Comparison of ENCODE assay signal across 12 cellular contexts in the genomic region with DNA sequence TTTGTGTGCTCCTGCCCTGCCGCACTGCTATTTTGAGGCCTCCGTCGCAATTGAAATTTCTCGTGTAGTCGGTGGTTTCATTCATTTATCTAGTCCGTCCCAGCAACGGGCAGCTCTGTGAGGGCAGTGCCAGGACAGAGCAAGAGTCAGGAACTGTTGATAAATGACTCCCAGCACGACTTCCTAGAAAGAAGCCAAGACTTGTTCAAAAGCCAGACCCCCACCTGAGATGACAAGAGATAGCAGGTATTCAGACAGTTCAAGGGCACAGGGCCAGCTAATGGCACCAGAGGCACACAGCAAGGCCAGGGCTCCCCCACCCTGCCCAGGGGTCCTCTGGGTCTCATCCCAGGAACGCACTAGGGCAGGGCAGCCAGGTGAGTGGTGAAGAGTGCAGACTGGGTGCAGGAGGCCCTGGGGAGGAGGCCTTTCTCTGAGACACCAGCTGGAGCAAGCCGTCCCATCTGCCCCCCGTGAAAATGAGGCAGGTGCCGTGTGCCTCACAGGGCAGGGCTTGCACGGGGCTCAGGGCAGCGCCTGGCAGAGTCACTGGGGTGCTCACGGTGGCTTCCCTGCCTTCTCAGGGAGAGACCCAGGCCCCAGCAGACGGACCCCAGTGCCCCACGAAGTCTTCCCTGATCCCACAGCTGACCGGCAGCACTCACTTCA. TPM values are rescaled to one million over a fixed set of nuclear protein-coding genes. Genes with fewer than 3 reads are reported as not detected.
DNase-seq lines count a peak whose midpoint lies in the region; ATAC-seq, FAIRE-seq and TF ChIP-seq lines count a peak whose summit lies in the region.
"Had no signal": no experiment of that assay in that cellular context is flagged by ENCODE, and none has a peak within 500 bp of the region (broad histone marks: within the 10 kb centered on the region; RNA-seq: fewer than 3 reads in every experiment).

No MANE protein-coding gene starts in this region.

- H3K9me3 Mint-ChIP-seq in naive thymus-derived CD8-positive, alpha-beta T cell = no peaks in the 10 kb centered on the region

- CTCF ChIA-PET in K562 (lab: Yijun Ruan, JAX; ENCODE audit: low intra/inter-chr PET ratio) = no interaction called here

- peak overlapping the region; percentile 76 to 97 (median 94); a peak in 20 of 22 replicates for H3K27ac ChIP-seq in BLaER1 treated with 17β-estradiol and CSF1 and Interleukin-3, amounts not matched to agents 10 nM and 100 nM
- H3K27ac ChIP-seq in DND-41 (ENCODE audit: low read length) = peak overlapping the region; percentile 98; the same call in 1 of the 2 replicates
- H3K27ac ChIP-seq in K562 (ENCODE audit: extremely low read depth, low read depth, low read length) = no peak overlapping the region
- H3K27ac ChIP-seq: prostate gland, thoracic aorta had no signal

- intact Hi-C loops in K562 (cut with micrococcal nuclease) = no loop called here

- peaks cover 7 to 14% (median 12%) of the 10 kb centered on the region in 11 experiments; a peak in 19 of 22 replicates for H3K9me3 ChIP-seq in BLaER1 treated with 17β-estradiol and CSF1 and Interleukin-3, amounts not matched to agents 10 nM and 100 nM (replicated peaks in 1 of 11)
- no peaks in the 10 kb centered on the region for H3K9me3 ChIP-seq in DND-41 (ENCODE audit: insufficient read depth, low read length, severe bottlenecking)
- H3K9me3 ChIP-seq in K562 (replicated peaks; ENCODE audit: control insufficient read depth, insufficient read depth, low read depth, low read length) = peaks cover 3% of the 10 kb centered on the region; the same call in 1 of the 2 replicates
- H3K9me3 ChIP-seq: prostate gland, thoracic aorta had no signal

- H4K20me1 ChIP-seq in BLaER1 treated with 17β-estradiol and CSF1 and Interleukin-3, amounts not matched to agents 10 nM and 100 nM = 0 out of 22 replicates have a peak, but pooled peaks cover 0 to 6% (median 0%) of the 10 kb centered on the region in 11 experiments
- H4K20me1 ChIP-seq in DND-41 (ENCODE audit: insufficient read depth, low read length) (no peaks in the 10 kb centered on the region), K562 (replicated peaks; ENCODE audit: control insufficient read depth, insufficient read depth, low read length) (no peaks in the 10 kb centered on the region)

- in situ Hi-C loops in K562 (cut with MboI) = no loop called here

- H3K27me3 ChIP-seq in BLaER1 treated with 17β-estradiol and CSF1 and Interleukin-3, amounts not matched to agents 10 nM and 100 nM = no peaks in the 10 kb centered on the region
- H3K27me3 ChIP-seq in DND-41 (ENCODE audit: insufficient read depth, low read length, poor library complexity) (no peaks in the 10 kb centered on the region), K562 (ENCODE audit: control insufficient read depth in 2 of 2, insufficient read depth in 2 of 2, low read length in 2 of 2) (peaks cover 0 to 13% of the 10 kb centered on the region in 2 experiments; a peak in 2 of 5 replicates)

- peak overlapping the region in 9 of 10 donors; percentile 26 to 91 (median 52) for H3K4me3 Mint-ChIP-seq in naive thymus-derived CD8-positive, alpha-beta T cell

- peaks cover 3% of the 10 kb centered on the region for H3K9me1 ChIP-seq in K562 (ENCODE audit: control insufficient read depth, insufficient read depth, low read length)

- TF ChIP-seq RAD21 in K562 (CRISPR knock-in tag; conservative IDR thresholded peaks at IDR 0.05 in 1 of 2, IDR thresholded peaks at IDR 0.05 in 1 of 2) = no peak

- H3K9ac ChIP-seq in BLaER1 treated with 17β-estradiol and CSF1 and Interleukin-3, amounts not matched to agents 10 nM and 100 nM = peak overlapping the region; percentile 68 to 89 (median 84); a peak in 21 of 22 replicates
- H3K9ac ChIP-seq in DND-41 (ENCODE audit: low read depth, low read length) (no peak overlapping the region), K562 (ENCODE audit: insufficient read depth in 1 of 2, low read depth in 2 of 2, low read length in 2 of 2) (peak overlapping the region in 1 of 2 experiments; percentile 72; a peak in 2 of 4 replicates)

- POLR2A ChIA-PET in K562 (lab: Yijun Ruan, JAX) = interaction anchor here (0.7 to 6.1 kb wide), 8 partner anchors 9 to 162 kb away, joined by 3 to 50 read pairs (median 4); no protein-coding TSS in a partner anchor
- POLR2A ChIA-PET in naive thymus-derived CD8-positive, alpha-beta T cell (lab: Charles Lee) = interaction anchor here (0.7 to 6.7 kb wide), 7 partner anchors 10 to 231 kb away, joined by 3 to 136 read pairs (median 14); a partner anchor contains a TSS

- H3K36me3 ChIP-seq in BLaER1 treated with 17β-estradiol and CSF1 and Interleukin-3, amounts not matched to agents 10 nM and 100 nM = peaks cover 8 to 33% (median 15%) of the 10 kb centered on the region in 11 experiments; a peak in 21 of 22 replicates
- H3K36me3 ChIP-seq in DND-41 (ENCODE audit: insufficient read depth, low read length) (peaks cover 12% of the 10 kb centered on the region; the same call in 1 of the 2 replicates), K562 (ENCODE audit: control insufficient read depth, insufficient read depth, low read length) (peaks cover 10% of the 10 kb centered on the region; the same call in 1 of the 3 replicates)
- H3K36me3 ChIP-seq: prostate gland, thoracic aorta had no signal

- DNase-seq in DND-41 (no peak), K562 (ENCODE audit: extremely low read depth in 1 of 4, low spot score in 3 of 4) (no peak)
- DNase-seq in naive thymus-derived CD8-positive, alpha-beta T cell = no peak
- no peak for DNase-seq in activated CD4-positive, CD25-positive, alpha-beta regulatory T cell (lab: John Stamatoyannopoulos, UW)
- DNase-seq: amniotic stem cell, NCI-H446 treated with DMSO at 0.1 percent for 48 hours had no signal

- H3K27ac Mint-ChIP-seq in naive thymus-derived CD8-positive, alpha-beta T cell = peak overlapping the region in 9 of 10 donors; percentile 75 to 98 (median 93)

- no peak for FAIRE-seq in K562 (lab: Jason Lieb, UNC)

- ATAC-seq in DND-41 (ENCODE audit: insufficient read depth, low read depth) (no peak), K562 (peak; percentile 5), HG02588 (IDR thresholded peaks at IDR 0.05; ENCODE audit: unreplicated experiment) (no peak), HG03439 (IDR thresholded peaks at IDR 0.05; ENCODE audit: unreplicated experiment) (no peak)
- no peak for ATAC-seq in naive thymus-derived CD8-positive, alpha-beta T cell

- peaks cover 36 to 74% (median 72%) of the 10 kb centered on the region in 10 experiments for H3K4me1 ChIP-seq in BLaER1 treated with 17β-estradiol and CSF1 and Interleukin-3, amounts not matched to agents 10 nM and 100 nM
- H3K4me1 ChIP-seq in DND-41 (ENCODE audit: insufficient read depth, low read length) (peaks cover 28% of the 10 kb centered on the region), K562 (replicated peaks in 1 of 2; ENCODE audit: control insufficient read depth in 2 of 2, insufficient read depth in 2 of 2, low read length in 2 of 2) (peaks cover 3 to 31% of the 10 kb centered on the region in 2 experiments; a peak in 3 of 5 replicates)
- H3K4me1 ChIP-seq: prostate gland had no signal

- no peak for TF ChIP-seq CTCF in DND-41 (IDR thresholded peaks at IDR 0.05; ENCODE audit: borderline replicate concordance, extremely low read depth, low read length, poor library complexity, severe bottlenecking)
- no peak for TF ChIP-seq CTCF in K562 (IDR thresholded peaks at IDR 0.05 in 2 of 3, conservative IDR thresholded peaks at IDR 0.05 in 1 of 3; ENCODE audit: insufficient read depth in 2 of 3, low read depth in 1 of 3, low read length in 3 of 3)

- no peak for TF ChIP-seq POLR2A in K562 (conservative IDR thresholded peaks at IDR 0.05)

- H3K36me3 Mint-ChIP-seq in naive thymus-derived CD8-positive, alpha-beta T cell = peaks cover 0 to 6% (median 4%) of the 10 kb centered on the region in 3 donors

- 41% methylated on average over 18 of the region's 18 CpGs for WGBS in K562 (ENCODE audit: insufficient coverage, low coverage, missing lambda C conversion rate)

- BruUV-seq in K562 (replicated peaks; lab: Mats Ljungman, UMichigan) = no TSS peak

- no peak overlapping the region for H2AFZ ChIP-seq in DND-41 (ENCODE audit: low read depth, low read length)
- no peak overlapping the region for H2AFZ ChIP-seq in K562 (ENCODE audit: low read depth, low read length)

- H3K4me3 ChIP-seq in BLaER1 treated with 17β-estradiol and CSF1 and Interleukin-3, amounts not matched to agents 10 nM and 100 nM = peak overlapping the region in 7 of 10 experiments; percentile 41 to 59 (median 45); a peak in 7 of 20 replicates
- no peak overlapping the region for H3K4me3 ChIP-seq in DND-41 (ENCODE audit: low read depth in 1 of 2, low read length in 2 of 2)
- H3K4me3 ChIP-seq in K562 = no peak overlapping the region
- H3K4me3 ChIP-seq: lung, prostate gland, thoracic aorta had no signal

- H3K4me2 ChIP-seq in BLaER1 treated with 17β-estradiol and CSF1 and Interleukin-3, amounts not matched to agents 10 nM and 100 nM = peak overlapping the region; percentile 81 to 97 (median 95)
- no peak overlapping the region for H3K4me2 ChIP-seq in DND-41 (ENCODE audit: insufficient read depth, low read length)
- H3K4me2 ChIP-seq in K562 (ENCODE audit: insufficient read depth, low read length) = no peak overlapping the region

- TF ChIP-seq EP300 in K562 (IDR thresholded peaks at IDR 0.05; ENCODE audit: low read length) = no peak

- H3K79me2 ChIP-seq in DND-41 (ENCODE audit: insufficient read depth, low read length) (no peaks in the 10 kb centered on the region), K562 (ENCODE audit: control insufficient read depth, insufficient read depth, low read length) (no peaks in the 10 kb centered on the region)

- peaks cover 15 to 51% (median 36%) of the 10 kb centered on the region in 4 donors for H3K4me1 Mint-ChIP-seq in naive thymus-derived CD8-positive, alpha-beta T cell

- H3K27me3 Mint-ChIP-seq in naive thymus-derived CD8-positive, alpha-beta T cell = no peaks in the 10 kb centered on the region

RNA-seq across cellular contexts. Expression of a gene that starts 36.9 kb away (rescaled TPM):
- 38.6 and 86.5 TPM in 2 replicates for total RNA-seq in K562 (2011; cell fraction: chromatin; rRNA removed; ENCODE audit: low replicate concordance)
- 61.2 and 70.5 TPM in 2 replicates for total RNA-seq in K562 (2011; cell fraction: nucleolus; rRNA removed)
- total RNA-seq in K562 (2011; cell fraction: nucleoplasm; rRNA removed) = 59.7 and 74.0 TPM in 2 replicates
- total RNA-seq in K562 (2014; rRNA removed) = 55.5 and 85.8 TPM in 2 replicates
- total RNA-seq in K562 (2014; rRNA removed; fragmentation: Illumina TruSeq; extraction: Trizol) = 23.7 and 28.6 TPM in 2 replicates
- total RNA-seq in K562 (2015; rRNA removed; fragmentation: Illumina TruSeq; extraction: Trizol) = 55.6 and 55.9 TPM in 2 replicates
- 103 and 105 TPM in 2 replicates for total RNA-seq in K562 (2021)
- polyA plus RNA-seq in K562 (2011; rRNA removed) = 29.9 and 50.1 TPM in 2 replicates
- 60.0 and 102 TPM in 2 replicates for polyA plus RNA-seq in K562 (2011; cell fraction: cytosol; rRNA removed)
- 43.9 and 60.4 TPM in 2 replicates for polyA plus RNA-seq in K562 (2011; cell fraction: nucleus; rRNA removed)
- polyA plus RNA-seq in K562 (2012) = 66.9 and 81.0 TPM in 2 replicates
- polyA plus RNA-seq in K562 (2014; fragmentation: Illumina TruSeq; extraction: Trizol) = 65.0 and 68.7 TPM in 2 replicates
- polyA plus RNA-seq in K562 (2014; fragmentation: Nextera tagmentation; extraction: Ambion mirVana) = 1 to 10 TPM in 1 of 2 experiments, under 1 TPM in 1; 0.56 to 1.2 TPM
- polyA plus RNA-seq in K562 (2014; rRNA removed) = 55.2 and 59.6 TPM in 2 replicates
- polyA minus RNA-seq in K562 (2011; rRNA and poly(A)+ RNA removed) = 23.2 and 33.4 TPM in 2 replicates
- polyA minus RNA-seq in K562 (2011; cell fraction: cytosol; rRNA and poly(A)+ RNA removed) = 57.5 and 69.4 TPM in 2 replicates
- 13.3 and 20.8 TPM in 2 replicates for polyA minus RNA-seq in K562 (2011; cell fraction: nucleus; rRNA and poly(A)+ RNA removed)
- 10 to 100 TPM; 79.6 to 80.9 TPM for total RNA-seq in naive thymus-derived CD8-positive, alpha-beta T cell
- polyA plus RNA-seq in naive thymus-derived CD8-positive, alpha-beta T cell = 10 to 100 TPM; 12.2 to 28.1 (median 12.7) TPM

RNA-seq across cellular contexts. Expression of a gene that starts 50.1 kb away (rescaled TPM):
- total RNA-seq in K562 (2011; cell fraction: chromatin; rRNA removed; ENCODE audit: low replicate concordance) = 0.49 TPM in 1 of 2 replicates, not detected in the other
- 1.1 and 1.2 TPM in 2 replicates for total RNA-seq in K562 (2011; cell fraction: nucleolus; rRNA removed)
- 0.66 and 0.99 TPM in 2 replicates for total RNA-seq in K562 (2011; cell fraction: nucleoplasm; rRNA removed)
- total RNA-seq in K562 (2014; rRNA removed) (0.23 and 0.65 TPM in 2 replicates), K562 (2014; rRNA removed; fragmentation: Illumina TruSeq; extraction: Trizol) (not detected in 2 replicates), K562 (2015; rRNA removed; fragmentation: Illumina TruSeq; extraction: Trizol) (0.18 and 0.30 TPM in 2 replicates), K562 (2021) (0.56 and 0.93 TPM in 2 replicates)
- polyA plus RNA-seq in K562 (2011; rRNA removed) (0.18 and 0.41 TPM in 2 replicates), K562 (2014; fragmentation: Illumina TruSeq; extraction: Trizol) (0.09 and 0.37 TPM in 2 replicates), K562 (2014; fragmentation: Nextera tagmentation; extraction: Ambion mirVana) (not detected), K562 (2014; rRNA removed) (0.86 TPM in 1 of 2 replicates, not detected in the other)
- polyA plus RNA-seq in K562 (2011; cell fraction: cytosol; rRNA removed) = 0.48 and 0.50 TPM in 2 replicates
- polyA plus RNA-seq in K562 (2011; cell fraction: nucleus; rRNA removed) = 0.68 and 0.87 TPM in 2 replicates
- polyA plus RNA-seq in K562 (2012) = 0.64 and 1.3 TPM in 2 replicates
- polyA minus RNA-seq in K562 (2011; rRNA and poly(A)+ RNA removed) = 0.09 and 0.11 TPM in 2 replicates
- polyA minus RNA-seq in K562 (2011; cell fraction: cytosol; rRNA and poly(A)+ RNA removed) = not detected in 2 replicates
- polyA minus RNA-seq in K562 (2011; cell fraction: nucleus; rRNA and poly(A)+ RNA removed) = 0.13 and 1.00 TPM in 2 replicates
- total RNA-seq in naive thymus-derived CD8-positive, alpha-beta T cell = under 1 TPM; 0.82 to 0.86 TPM
- under 1 TPM in 2 of 3 donors, not detected in 1; 0.45 to 0.57 TPM for polyA plus RNA-seq in naive thymus-derived CD8-positive, alpha-beta T cell

Comparison
In these comparisons a context has a peak if more than half of its experiments do, and no peak if none do; other contexts are left out.
1. H3K4me2 ChIP-seq: peak in BLaER1 treated with 17β-estradiol and CSF1 and Interleukin-3, amounts not matched to agents 10 nM and 100 nM (11 of 11); none in DND-41 (single experiment) and K562 (single experiment).
2. H3K4me3 ChIP-seq: peak in BLaER1 treated with 17β-estradiol and CSF1 and Interleukin-3, amounts not matched to agents 10 nM and 100 nM (7 of 10); none in DND-41 (0 of 2) and K562 (single experiment).